11 cellular contexts compared by ENCODE assay signal in the genomic region with DNA sequence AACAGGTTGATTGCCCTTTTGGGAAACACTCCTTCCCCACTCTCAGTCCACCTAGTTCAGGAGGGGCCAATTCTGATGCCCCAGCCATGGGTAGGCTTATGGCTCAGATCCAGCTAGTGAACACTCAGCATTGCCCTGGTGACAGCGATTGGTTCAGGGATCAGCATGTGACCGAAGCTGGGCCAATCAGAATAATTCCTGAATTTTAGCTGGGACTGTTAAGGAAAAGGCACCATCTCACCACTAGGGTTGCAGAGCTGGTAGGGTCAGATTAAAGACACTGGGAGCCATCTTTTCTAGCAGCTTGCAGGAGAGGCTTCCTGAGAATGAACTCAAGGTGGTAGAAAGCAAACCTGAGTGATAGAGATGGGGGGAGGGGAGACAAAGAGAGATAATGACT. TPM values are rescaled to one million over a fixed set of nuclear protein-coding genes. Genes with fewer than 3 reads are reported as not detected.
DNase-seq lines count a peak whose midpoint lies in the region; ATAC-seq, FAIRE-seq and TF ChIP-seq lines count a peak whose summit lies in the region.
"Had no signal": no experiment of that assay in that cellular context is flagged by ENCODE, and none has a peak within 500 bp of the region (broad histone marks: within the 10 kb centered on the region; RNA-seq: fewer than 3 reads in every experiment).

No MANE protein-coding gene starts in this region.

- no peaks in the 10 kb centered on the region for H3K9me3 Mint-ChIP-seq in type B pancreatic cell
- H3K9me3 Mint-ChIP-seq: T-helper 2 cell treated with Interferon-gamma antibody and Interleukin-4, amounts not matched to agents 5 μg/mL and 100 μg/mL, for 36 hours had no signal

- H3K27me3 Mint-ChIP-seq in type B pancreatic cell: no peaks in the 10 kb centered on the region

- H3K79me2 ChIP-seq in HepG2 (ENCODE audit: insufficient read depth, low read length): no peaks in the 10 kb centered on the region

- no peak overlapping the region for H3K9ac ChIP-seq in HepG2 (ENCODE audit: insufficient read depth, low read depth, low read length)

- peak; percentile 72 for ATAC-seq in HepG2
- ATAC-seq in right lobe of liver: no peak
- no peak for ATAC-seq in HG03565 (IDR thresholded peaks at IDR 0.05; ENCODE audit: unreplicated experiment)
- no peak for ATAC-seq in HG03095 (IDR thresholded peaks at IDR 0.05; ENCODE audit: unreplicated experiment)

- peaks cover 8 to 33% of the 10 kb centered on the region in 2 experiments; a peak in 4 of 5 replicates for H3K27me3 ChIP-seq in HepG2 (ENCODE audit: control insufficient read depth in 1 of 2, insufficient read depth in 2 of 2, low read length in 2 of 2)
- H3K27me3 ChIP-seq in right lobe of liver: no peaks in the 10 kb centered on the region

- peaks cover 13% of the 10 kb centered on the region for H3K4me1 Mint-ChIP-seq in type B pancreatic cell (ENCODE audit: unreplicated experiment)
- H3K4me1 Mint-ChIP-seq: CD4-positive, CD25-positive, alpha-beta regulatory T cell had no signal

- H3K36me3 Mint-ChIP-seq in type B pancreatic cell: no peaks in the 10 kb centered on the region
- H3K36me3 Mint-ChIP-seq: CD4-positive, CD25-positive, alpha-beta regulatory T cell had no signal

- intact Hi-C loops in HepG2 (cut with micrococcal nuclease; ENCODE audit: unreplicated experiment) (no loop called here), right lobe of liver (cut with DNase I) (no loop called here)

- H3K27ac ChIP-seq in HepG2 (ENCODE audit: extremely low read length, insufficient read depth, low read length) (no peak overlapping the region), right lobe of liver (no peak overlapping the region)

- in situ Hi-C loops in HepG2 (cut with HindIII; ENCODE audit: extremely low pct_ligation_motif_present, low pct_unique_long_range_greater_than_20kb): no loop called here

- TF ChIP-seq POLR2A in HepG2 (IDR thresholded peaks at IDR 0.05; ENCODE audit: insufficient read depth in 1 of 2, low read depth in 2 of 2, low read length in 2 of 2) (no peak), right lobe of liver (IDR thresholded peaks at IDR 0.05) (no peak)

- no peaks in the 10 kb centered on the region for H3K9me3 ChIP-seq in HepG2 (ENCODE audit: low read length)
- H3K9me3 ChIP-seq in right lobe of liver: no peaks in the 10 kb centered on the region

- no peak overlapping the region for H3K4me3 Mint-ChIP-seq in type B pancreatic cell
- H3K4me3 Mint-ChIP-seq: CD4-positive, CD25-positive, alpha-beta regulatory T cell; T-helper 2 cell treated with Interferon-gamma antibody and Interleukin-4, amounts not matched to agents 5 μg/mL and 100 μg/mL, for 36 hours had no signal

- peak; percentile 32 for DNase-seq in HepG2 (ENCODE audit: low spot score)
- no peak for DNase-seq in right lobe of liver
- peak; percentile 47 for DNase-seq in NCI-H82 treated with DMSO at 0.1 percent for 48 hours (lab: John Stamatoyannopoulos, UW; ENCODE audit: unreplicated experiment)
- no peak for DNase-seq in epithelial cell of proximal tubule (ENCODE audit: low read depth)
- DNase-seq in type B pancreatic cell (ENCODE audit: extremely low spot score, unreplicated experiment): no peak
- no peak for DNase-seq in NCI-H1417 (lab: John Stamatoyannopoulos, UW)
- DNase-seq: activated gamma-delta T cell had no signal

- CTCF ChIA-PET in HepG2 (lab: Yijun Ruan, JAX; ENCODE audit: low intra/inter-chr PET ratio, low total read pairs): no interaction called here

- TF ChIP-seq EP300 in HepG2 (IDR thresholded peaks at IDR 0.05; ENCODE audit: low read depth in 2 of 2, low read length in 2 of 2) (no peak), HepG2 (CRISPR knock-in tag; IDR thresholded peaks at IDR 0.05; ENCODE audit: borderline replicate concordance) (no peak)

- POLR2A ChIA-PET in HepG2 (lab: Yijun Ruan, JAX): no interaction called here

- no peak for TF ChIP-seq CTCF in HepG2 (CRISPR knock-in tag; IDR thresholded peaks at IDR 0.05)
- no peak for TF ChIP-seq CTCF in right lobe of liver (IDR thresholded peaks at IDR 0.05)
- peak; percentile 35 for TF ChIP-seq CTCF in epithelial cell of proximal tubule (conservative IDR thresholded peaks at IDR 0.05; ENCODE audit: low read depth, low read length)
- TF ChIP-seq CTCF in type B pancreatic cell (conservative IDR thresholded peaks at IDR 0.05): peak; percentile 63

- no peak overlapping the region for H3K4me2 ChIP-seq in HepG2 (ENCODE audit: low read depth, low read length)

- H3K4me1 ChIP-seq in HepG2 (ENCODE audit: insufficient read depth, low read length) (no peaks in the 10 kb centered on the region), right lobe of liver (no peaks in the 10 kb centered on the region)

- no peak overlapping the region for H3K27ac Mint-ChIP-seq in type B pancreatic cell
- H3K27ac Mint-ChIP-seq: CD4-positive, CD25-positive, alpha-beta regulatory T cell; T-helper 2 cell treated with Interferon-gamma antibody and Interleukin-4, amounts not matched to agents 5 μg/mL and 100 μg/mL, for 36 hours had no signal

- 0% methylated on average over 2 of the region's 2 CpGs for WGBS in HepG2 (ENCODE audit: low lambda C conversion rate)
- 81% methylated on average over 2 of the region's 2 CpGs for WGBS in right lobe of liver (ENCODE audit: insufficient coverage, low coverage, low lambda C conversion rate, missing lambda C conversion rate)

- H2AFZ ChIP-seq in HepG2 (ENCODE audit: low read length): no peak overlapping the region

- no TSS peak for BruUV-seq in HepG2 (replicated peaks; lab: Mats Ljungman, UMichigan)

- no peak for TF ChIP-seq RAD21 in HepG2 (CRISPR knock-in tag; IDR thresholded peaks at IDR 0.05)

- H3K36me3 ChIP-seq in HepG2 (replicated peaks in 1 of 2; ENCODE audit: control insufficient read depth in 1 of 2, insufficient read depth in 2 of 2, low read length in 2 of 2): no peaks in the 10 kb centered on the region
- H3K36me3 ChIP-seq in right lobe of liver: no peaks in the 10 kb centered on the region

- H4K20me1 ChIP-seq in HepG2 (ENCODE audit: insufficient read depth, low read length): no peaks in the 10 kb centered on the region

- peak; percentile 21 for FAIRE-seq in HepG2 (lab: Jason Lieb, UNC)

- H3K4me3 ChIP-seq in HepG2 (replicated peaks in 1 of 3; ENCODE audit: insufficient read depth in 1 of 3, low read depth in 2 of 3, low read length in 3 of 3): no peak overlapping the region
- H3K4me3 ChIP-seq in right lobe of liver: no peak overlapping the region
- H3K4me3 ChIP-seq in epithelial cell of proximal tubule (ENCODE audit: low read depth, low read length): no peak overlapping the region

TF ChIP-seq in HepG2, 621 proteins besides CTCF, POLR2A, EP300 and RAD21 (continues in another document):
- TF ChIP-seq KDM3A (CRISPR knock-in tag; IDR thresholded peaks at IDR 0.05; ENCODE audit: low read depth): no peak
- no peak for TF ChIP-seq PRPF4 (IDR thresholded peaks at IDR 0.05; ENCODE audit: low read depth, low read length, poor library complexity, severe bottlenecking)
- peak; percentile 82 for TF ChIP-seq NFYB (CRISPR knock-in tag; IDR thresholded peaks at IDR 0.05)
- TF ChIP-seq RAD51 (IDR thresholded peaks at IDR 0.05; ENCODE audit: borderline replicate concordance): 0 out of 2 replicates have a peak, but pooled peaks have one; percentile 33
- TF ChIP-seq DNMT3B (CRISPR knock-in tag; conservative IDR thresholded peaks at IDR 0.05): no peak
- TF ChIP-seq NFYC (CRISPR knock-in tag; IDR thresholded peaks at IDR 0.05): peak; percentile 80
- TF ChIP-seq, protein P1, sequence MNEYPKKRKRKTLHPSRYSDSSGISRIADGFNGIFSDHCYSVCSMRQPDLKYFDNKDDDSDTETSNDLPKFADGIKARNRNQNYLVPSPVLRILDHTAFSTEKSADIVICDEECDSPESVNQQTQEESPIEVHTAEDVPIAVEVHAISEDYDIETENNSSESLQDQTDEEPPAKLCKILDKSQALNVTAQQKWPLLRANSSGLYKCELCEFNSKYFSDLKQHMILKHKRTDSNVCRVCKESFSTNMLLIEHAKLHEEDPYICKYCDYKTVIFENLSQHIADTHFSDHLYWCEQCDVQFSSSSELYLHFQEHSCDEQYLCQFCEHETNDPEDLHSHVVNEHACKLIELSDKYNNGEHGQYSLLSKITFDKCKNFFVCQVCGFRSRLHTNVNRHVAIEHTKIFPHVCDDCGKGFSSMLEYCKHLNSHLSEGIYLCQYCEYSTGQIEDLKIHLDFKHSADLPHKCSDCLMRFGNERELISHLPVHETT (CRISPR knock-in tag; conservative IDR thresholded peaks at IDR 0.05): no peak

RNA-seq across cellular contexts. Expression of a gene that starts 44.4 kb away (rescaled TPM):
- total RNA-seq in HepG2 (2016; rRNA removed; fragmentation: Illumina TruSeq; extraction: Trizol): not detected in 2 replicates
- total RNA-seq in HepG2 (2016; cell fraction: cytosol; rRNA removed; fragmentation: Illumina TruSeq; extraction: Trizol; ENCODE audit: low read depth): not detected in 2 replicates
- total RNA-seq in HepG2 (2016; cell fraction: insoluble cytoplasmic fraction; rRNA removed; fragmentation: Illumina TruSeq; extraction: Trizol): not detected in 2 replicates
- not detected in 2 replicates for total RNA-seq in HepG2 (2016; cell fraction: membrane; rRNA removed; fragmentation: Illumina TruSeq; extraction: Trizol)
- total RNA-seq in HepG2 (2016; cell fraction: nucleus; rRNA removed; fragmentation: Illumina TruSeq; extraction: Trizol): not detected in 2 replicates
- not detected in 2 replicates for polyA plus RNA-seq in HepG2 (2011; rRNA removed)
- polyA plus RNA-seq in HepG2 (2011; cell fraction: cytosol; rRNA removed): not detected in 2 replicates
- polyA plus RNA-seq in HepG2 (2011; cell fraction: nucleus; rRNA removed): not detected in 2 replicates
- not detected in 2 replicates for polyA plus RNA-seq in HepG2 (2012)
- polyA plus RNA-seq in HepG2 (2016; cell fraction: cytosol; fragmentation: Illumina TruSeq; extraction: Trizol; ENCODE audit: low read depth): not detected in 2 replicates
- not detected in 2 replicates for polyA plus RNA-seq in HepG2 (2016; cell fraction: insoluble cytoplasmic fraction; fragmentation: Illumina TruSeq; extraction: Trizol; ENCODE audit: low read depth)
- not detected in 2 replicates for polyA plus RNA-seq in HepG2 (2016; cell fraction: membrane; fragmentation: Illumina TruSeq; extraction: Trizol; ENCODE audit: low read depth)
- not detected in 2 replicates for polyA plus RNA-seq in HepG2 (2016; cell fraction: nucleus; fragmentation: Illumina TruSeq; extraction: Trizol; ENCODE audit: insufficient read depth, low read depth)
- polyA minus RNA-seq in HepG2 (2011; rRNA and poly(A)+ RNA removed; ENCODE audit: low replicate concordance): not detected in 2 replicates
- polyA minus RNA-seq in HepG2 (2011; cell fraction: cytosol; rRNA and poly(A)+ RNA removed): not detected in 2 replicates
- not detected in 2 replicates for polyA minus RNA-seq in HepG2 (2011; cell fraction: nucleus; rRNA and poly(A)+ RNA removed)
- total RNA-seq in right lobe of liver: 1 to 10 TPM in 1 of 6 experiments, under 1 TPM in 5; 0.12 to 3.0 (median 0.49) TPM
- not detected in 2 replicates for total RNA-seq in epithelial cell of proximal tubule
- 8.1 and 8.4 TPM in 2 replicates for total RNA-seq in type B pancreatic cell (ENCODE audit: low replicate concordance)
- total RNA-seq: CD4-positive, CD25-positive, alpha-beta regulatory T cell had no signal
- polyA plus RNA-seq: CD4-positive, CD25-positive, alpha-beta regulatory T cell had no signal

Comparison
In these comparisons a context has a peak if more than half of its experiments do, and no peak if none do; other contexts are left out.
1. DNase-seq: peak in HepG2 (single experiment) and NCI-H82 treated with DMSO at 0.1 percent for 48 hours (single experiment); none in right lobe of liver (0 of 3), epithelial cell of proximal tubule (single experiment), type B pancreatic cell (single experiment) and NCI-H1417 (0 of 3).
2. CTCF ChIP-seq: peak in epithelial cell of proximal tubule (single experiment) and type B pancreatic cell (single experiment); none in HepG2 (single experiment) and right lobe of liver (0 of 4).